In genomic region chr10:125231116-125231812, GRCh38 we compare ENCODE assay signal across 1 cellular context.
TF ChIP-seq lines count a peak whose summit lies in the region.

No MANE protein-coding gene starts in this region.

TF ChIP-seq in GM23338, 12 proteins besides CTCF, POLR2A, EP300 and RAD21 (continued from another document):
- no peak for TF ChIP-seq ZNF462 (CRISPR knock-in tag; IDR thresholded peaks at IDR 0.05)
